8 cellular contexts compared by ENCODE assay signal in the genomic region with DNA sequence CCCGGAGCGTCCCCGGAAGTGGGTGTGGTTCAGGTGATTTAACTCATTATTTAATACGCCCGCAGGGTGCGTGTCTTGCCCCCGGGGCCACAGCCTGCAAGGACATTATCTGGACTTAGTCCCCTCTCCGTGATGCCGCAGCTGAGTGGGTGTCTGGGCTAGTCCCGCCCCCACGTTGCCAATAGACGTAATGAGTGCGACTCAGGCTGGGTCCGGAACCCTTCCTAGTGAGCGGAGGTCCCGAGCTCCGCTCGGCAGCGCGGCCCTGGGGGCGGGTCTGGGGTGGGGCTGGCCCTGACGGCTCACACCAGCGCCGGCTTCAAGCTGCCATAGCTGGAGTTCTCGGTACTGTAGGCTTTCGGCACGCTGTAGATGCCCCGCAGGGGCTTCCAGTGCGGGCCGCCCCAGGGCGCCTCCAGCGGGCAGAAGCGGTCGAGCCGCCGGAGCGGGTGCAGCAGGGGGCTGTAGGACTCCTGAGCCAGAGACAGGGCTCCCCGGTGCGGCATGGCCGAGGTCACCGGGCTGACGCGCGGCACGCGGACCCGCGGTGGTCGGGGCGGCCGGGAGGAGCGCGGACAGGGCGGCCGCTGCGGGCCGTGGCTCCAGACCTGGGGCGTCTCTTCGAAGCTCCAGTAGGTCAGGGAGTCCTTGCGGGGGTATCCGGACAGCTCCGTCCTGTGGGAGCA. TPM values are rescaled to one million over a fixed set of nuclear protein-coding genes. Genes with fewer than 3 reads are reported as not detected.
DNase-seq lines count a peak whose midpoint lies in the region; ATAC-seq and TF ChIP-seq lines count a peak whose summit lies in the region.

No MANE protein-coding gene starts in this region.

- H3K9ac ChIP-seq in GM23248, result peak overlapping the region; percentile 28; the same call in 1 of the 2 replicates

- TF ChIP-seq CTCF in AG10803 (conservative IDR thresholded peaks at IDR 0.05; ENCODE audit: low read length) (peak; percentile 55), fibroblast of mammary gland (conservative IDR thresholded peaks at IDR 0.05; ENCODE audit: control insufficient read depth, insufficient read depth, low read depth, low read length) (peak; percentile 44), neural crest cell (conservative IDR thresholded peaks at IDR 0.05) (peak; percentile 62), type B pancreatic cell (conservative IDR thresholded peaks at IDR 0.05) (peak; percentile 71)

- H3K9me3 ChIP-seq in GM23248 (ENCODE audit: low read depth), result no peaks in the 10 kb centered on the region

- peak overlapping the region; percentile 87 for H3K4me2 ChIP-seq in GM23248 (ENCODE audit: unreplicated experiment)

- no peaks in the 10 kb centered on the region for H3K36me3 ChIP-seq in GM23248 (ENCODE audit: low read depth)

- H3K9me2 ChIP-seq in GM23248 (ENCODE audit: insufficient read depth), result no peaks in the 10 kb centered on the region

- no peak for ATAC-seq in HG02970 (IDR thresholded peaks at IDR 0.05; ENCODE audit: low FRiP score, unreplicated experiment)

- H3K4me1 Mint-ChIP-seq in neural crest cell (peaks cover 11% of the 10 kb centered on the region), type B pancreatic cell (ENCODE audit: unreplicated experiment) (peaks cover 13% of the 10 kb centered on the region)

- H3K27me3 ChIP-seq in GM23248 (replicated peaks; ENCODE audit: insufficient read depth), result no peaks in the 10 kb centered on the region

- H3K4me3 Mint-ChIP-seq in neural crest cell (no peak overlapping the region), type B pancreatic cell (peak overlapping the region; percentile 47)

- no peaks in the 10 kb centered on the region for H4K20me1 ChIP-seq in GM23248 (ENCODE audit: insufficient read depth)

- H3K27ac Mint-ChIP-seq in neural crest cell (ENCODE audit: unreplicated experiment) (no peak overlapping the region), type B pancreatic cell (no peak overlapping the region)

- no peaks in the 10 kb centered on the region for H3F3A ChIP-seq in GM23248 (ENCODE audit: insufficient read depth)

- H2AFZ ChIP-seq in GM23248, result peak overlapping the region; percentile 71

- H3K36me3 Mint-ChIP-seq in neural crest cell (ENCODE audit: low read depth), result peaks cover 7% of the 10 kb centered on the region
- peaks cover 11% of the 10 kb centered on the region for H3K36me3 Mint-ChIP-seq in type B pancreatic cell

- H3K9me3 Mint-ChIP-seq in neural crest cell (no peaks in the 10 kb centered on the region), type B pancreatic cell (no peaks in the 10 kb centered on the region)

- 4% methylated on average over 41 to 61 of the region's 62 CpGs for WGBS in GM23248 (ENCODE audit: low coverage in 1 of 2, low lambda C conversion rate in 2 of 2, missing lambda C conversion rate in 2 of 2), 2 experiments

- H3K4me3 ChIP-seq in AG10803 (ENCODE audit: low read length) (peak overlapping the region; percentile 47), GM23248 (peak overlapping the region; percentile 75), fibroblast of mammary gland (ENCODE audit: control insufficient read depth, low read depth, low read length) (peak overlapping the region; percentile 27)

- peaks cover 9% of the 10 kb centered on the region for H3K4me1 ChIP-seq in GM23248 (ENCODE audit: insufficient read depth)

- H3K27me3 Mint-ChIP-seq in neural crest cell (ENCODE audit: low read depth), result peaks cover 60% of the 10 kb centered on the region
- H3K27me3 Mint-ChIP-seq in type B pancreatic cell, result peaks cover 41% of the 10 kb centered on the region

- H3K27ac ChIP-seq in GM23248, result no peak overlapping the region

- no peaks in the 10 kb centered on the region for H3K79me2 ChIP-seq in GM23248 (ENCODE audit: insufficient read depth)

- in situ Hi-C loops in GM23248 (cut with MboI), result no loop called here

- DNase-seq in AG10803 (ENCODE audit: low read depth), result peak; percentile 50
- peak; percentile 83 for DNase-seq in GM23248
- DNase-seq in OCI-M1 (lab: John Stamatoyannopoulos, UW), result peak; percentile 84
- DNase-seq in activated T-cell treated with anti-CD3 and anti-CD28 coated beads, Interleukin-2, amount 50 U/mL, for 48 hours, result peak; percentile 75 to 81
- DNase-seq in fibroblast of mammary gland (ENCODE audit: low read depth), result peak; percentile 48
- DNase-seq in neural crest cell (ENCODE audit: low read depth, low spot score), result peak; percentile 49
- no peak for DNase-seq in type B pancreatic cell (ENCODE audit: extremely low spot score, unreplicated experiment)

RNA-seq across cellular contexts. Expression of a gene that starts 0.9 kb away (rescaled TPM):
- not detected in 2 replicates for total RNA-seq in GM23248 (2014; rRNA removed; shearing (Covaris generic))
- 0.54 and 0.85 TPM in 2 replicates for polyA plus RNA-seq in GM23248 (2016; fragmentation: Nextera tagmentation; extraction: Ambion mirVana)
- total RNA-seq in neural crest cell (not detected in 2 replicates), type B pancreatic cell (ENCODE audit: low replicate concordance) (not detected in 2 replicates)

RNA-seq across cellular contexts. Expression of a gene that starts 6.3 kb away (rescaled TPM):
- not detected in 2 replicates for total RNA-seq in GM23248 (2014; rRNA removed; shearing (Covaris generic))
- 0.76 TPM in 1 of 2 replicates, not detected in the other for polyA plus RNA-seq in GM23248 (2016; fragmentation: Nextera tagmentation; extraction: Ambion mirVana)
- total RNA-seq in neural crest cell (not detected in 2 replicates), type B pancreatic cell (ENCODE audit: low replicate concordance) (6.1 TPM in 1 of 2 replicates, not detected in the other)

RNA-seq across cellular contexts. Expression of a gene that starts 13.9 kb away (rescaled TPM):
- not detected in 2 replicates for total RNA-seq in GM23248 (2014; rRNA removed; shearing (Covaris generic))
- 0.75 TPM in 1 of 2 replicates, not detected in the other for polyA plus RNA-seq in GM23248 (2016; fragmentation: Nextera tagmentation; extraction: Ambion mirVana)
- total RNA-seq in neural crest cell (not detected in 2 replicates), type B pancreatic cell (ENCODE audit: low replicate concordance) (not detected in 2 replicates)

RNA-seq across cellular contexts. Expression of a gene that starts 18.9 kb away (rescaled TPM):
- 3.2 and 4.2 TPM in 2 replicates for total RNA-seq in GM23248 (2014; rRNA removed; shearing (Covaris generic))
- 1.3 TPM in 1 of 2 replicates, not detected in the other for polyA plus RNA-seq in GM23248 (2016; fragmentation: Nextera tagmentation; extraction: Ambion mirVana)
- total RNA-seq in neural crest cell (not detected in 2 replicates), type B pancreatic cell (ENCODE audit: low replicate concordance) (not detected in 2 replicates)

RNA-seq across cellular contexts. Expression of a gene that starts 24.1 kb away (rescaled TPM):
- 177 TPM in 2 replicates for total RNA-seq in GM23248 (2014; rRNA removed; shearing (Covaris generic))
- polyA plus RNA-seq in GM23248 (2016; fragmentation: Nextera tagmentation; extraction: Ambion mirVana), result 129 and 130 TPM in 2 replicates
- total RNA-seq in neural crest cell (118 and 125 TPM in 2 replicates), type B pancreatic cell (ENCODE audit: low replicate concordance) (72.6 and 99.5 TPM in 2 replicates)
